16 cellular contexts compared by ENCODE assay signal in the genomic region with DNA sequence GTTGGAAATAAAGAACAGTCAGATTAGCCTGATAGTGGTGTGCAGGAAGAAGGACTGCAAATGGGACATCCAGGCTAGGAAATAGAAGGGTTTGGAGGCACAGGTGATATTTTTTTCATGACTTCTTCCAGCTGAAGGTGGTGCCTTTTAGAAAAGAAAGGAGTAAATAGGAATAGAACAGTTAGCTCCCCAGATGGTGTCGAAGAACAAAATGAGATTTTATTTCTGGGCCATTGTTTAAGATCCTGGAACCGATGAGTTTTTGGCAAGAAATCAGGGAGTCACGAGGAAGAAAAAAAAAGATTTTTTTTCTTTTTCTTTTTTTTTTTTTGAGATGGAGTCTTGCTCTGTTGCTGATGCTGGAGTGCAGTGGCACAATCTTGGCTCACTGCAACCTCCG. TPM values are rescaled to one million over a fixed set of nuclear protein-coding genes. Genes with fewer than 3 reads are reported as not detected.
DNase-seq lines count a peak whose midpoint lies in the region; ATAC-seq lines count a peak whose summit lies in the region.
"Had no signal": no experiment of that assay in that cellular context is flagged by ENCODE, and none has a peak within 500 bp of the region (broad histone marks: within the 10 kb centered on the region; RNA-seq: fewer than 3 reads in every experiment).

No MANE protein-coding gene starts in this region.

- peaks cover 10% of the 10 kb centered on the region for H3K36me3 ChIP-seq in adipocyte (ENCODE audit: control insufficient read depth, insufficient read depth, low read length, severe bottlenecking)
- H3K36me3 ChIP-seq in mesodermal cell (ENCODE audit: control insufficient read depth, insufficient read depth, low read length), result peaks cover 53% of the 10 kb centered on the region

- 87 to 96% methylated on average over 3 of the region's 4 CpGs for WGBS in mesodermal cell (ENCODE audit: insufficient coverage in 2 of 2), 2 experiments

- H3K4me1 Mint-ChIP-seq in activated CD4-positive, alpha-beta T cell treated with anti-CD3 and anti-CD28 coated beads, Interleukin-2, amount 10 ng/mL, durations not matched to agents 24 days and 14 days, result peaks cover 8% of the 10 kb centered on the region

- H3K9me3 Mint-ChIP-seq in activated CD4-positive, alpha-beta T cell treated with anti-CD3 and anti-CD28 coated beads, Interleukin-2, amount 10 ng/mL, durations not matched to agents 24 days and 14 days, result no peaks in the 10 kb centered on the region
- H3K9me3 Mint-ChIP-seq: GM23338 had no signal

- no peaks in the 10 kb centered on the region for H3K9me3 ChIP-seq in adipocyte (ENCODE audit: control insufficient read depth, low read length)
- H3K9me3 ChIP-seq in mesodermal cell (ENCODE audit: control insufficient read depth, low read length), result no peaks in the 10 kb centered on the region

- ATAC-seq in GM19463 (IDR thresholded peaks at IDR 0.05; ENCODE audit: unreplicated experiment), result no peak
- ATAC-seq: GM23338 had no signal

- H3K27me3 ChIP-seq in adipocyte (replicated peaks; ENCODE audit: control insufficient read depth, insufficient read depth, low read length), result no peaks in the 10 kb centered on the region
- H3K27me3 ChIP-seq: BLaER1 had no signal

- no peaks in the 10 kb centered on the region for H3K27me3 Mint-ChIP-seq in activated CD4-positive, alpha-beta T cell treated with anti-CD3 and anti-CD28 coated beads, Interleukin-2, amount 10 ng/mL, durations not matched to agents 24 days and 14 days
- H3K27me3 Mint-ChIP-seq: CD4-positive, alpha-beta memory T cell had no signal

- peaks cover 18% of the 10 kb centered on the region for H3K4me1 ChIP-seq in adipocyte (ENCODE audit: control insufficient read depth, insufficient read depth, low read length)
- peaks cover 12% of the 10 kb centered on the region for H3K4me1 ChIP-seq in mesodermal cell (ENCODE audit: control insufficient read depth, insufficient read depth, low read length, poor library complexity, severe bottlenecking)
- H3K4me1 ChIP-seq: BLaER1 had no signal

- H3K27ac ChIP-seq in mesodermal cell (ENCODE audit: low read depth, low read length, severe bottlenecking), result peak overlapping the region; percentile 13
- H3K27ac ChIP-seq: BLaER1 had no signal

- H3K9ac ChIP-seq in adipocyte (ENCODE audit: low read length), result peak overlapping the region; percentile 7
- H3K9ac ChIP-seq: BLaER1 had no signal

- H3K36me3 Mint-ChIP-seq in activated CD4-positive, alpha-beta T cell treated with anti-CD3 and anti-CD28 coated beads, Interleukin-2, amount 10 ng/mL, durations not matched to agents 24 days and 14 days (ENCODE audit: low read depth), result peaks cover 29% of the 10 kb centered on the region

- H3K4me3 ChIP-seq in adipocyte (ENCODE audit: low read length) (no peak overlapping the region), mesodermal cell (ENCODE audit: extremely low read depth, insufficient read depth, low read length, poor library complexity, severe bottlenecking) (no peak overlapping the region)
- H3K4me3 ChIP-seq: BLaER1, GM23338 had no signal

- no peak overlapping the region for H3K27ac Mint-ChIP-seq in activated CD4-positive, alpha-beta T cell treated with anti-CD3 and anti-CD28 coated beads, Interleukin-2, amount 10 ng/mL, durations not matched to agents 24 days and 14 days
- H3K27ac Mint-ChIP-seq: CD14-positive monocyte had no signal

- intact Hi-C loops in activated CD4-positive, alpha-beta T cell treated with anti-CD3 and anti-CD28 coated beads, Interleukin-2, amount 10 ng/mL, durations not matched to agents 24 days and 14 days (cut with micrococcal nuclease), result no loop called here

- H3K4me3 Mint-ChIP-seq in activated CD4-positive, alpha-beta T cell treated with anti-CD3 and anti-CD28 coated beads, Interleukin-2, amount 10 ng/mL, durations not matched to agents 24 days and 14 days, result no peak overlapping the region
- H3K4me3 Mint-ChIP-seq: CD14-positive monocyte, GM23338 had no signal

- peak; percentile 11 for DNase-seq in activated CD4-positive, alpha-beta T cell treated with anti-CD3 and anti-CD28 coated beads, Interleukin-2, amount 10 ng/mL, durations not matched to agents 24 days and 14 days
- DNase-seq in activated CD4-positive, alpha-beta T cell treated with anti-CD3 and anti-CD28 coated beads for 48 hours, result no peak
- no peak for DNase-seq in adipocyte (ENCODE audit: low read depth)
- no peak for DNase-seq in COLO668 (lab: John Stamatoyannopoulos, UW; ENCODE audit: unreplicated experiment)
- DNase-seq in iPS-NIHi11 (ENCODE audit: low spot score), result no peak
- DNase-seq: 8988T; Calu3; CD4-positive, alpha-beta memory T cell; DMS79 treated with DMSO at 0.1 percent for 48 hours; EL; HCEC 1CT had no signal

RNA-seq across cellular contexts. Expression of a gene that starts 9.8 kb away (rescaled TPM):
- total RNA-seq in activated CD4-positive, alpha-beta T cell treated with anti-CD3 and anti-CD28 coated beads, Interleukin-2, amount 10 ng/mL, durations not matched to agents 24 days and 14 days, result 34.7 and 35.3 TPM in 2 replicates
- 65.0 TPM for polyA plus RNA-seq in mesodermal cell (2013, experiment 1 of 2)
- 74.3 TPM for polyA plus RNA-seq in mesodermal cell (2013, experiment 2 of 2)

RNA-seq across cellular contexts. Expression of a gene that starts 33.3 kb away (rescaled TPM):
- total RNA-seq in activated CD4-positive, alpha-beta T cell treated with anti-CD3 and anti-CD28 coated beads, Interleukin-2, amount 10 ng/mL, durations not matched to agents 24 days and 14 days, result 3.4 and 3.8 TPM in 2 replicates
- 21.7 TPM for polyA plus RNA-seq in mesodermal cell (2013, experiment 1 of 2)
- 19.0 TPM for polyA plus RNA-seq in mesodermal cell (2013, experiment 2 of 2)
- polyA plus RNA-seq: CD14-positive monocyte had no signal
